In genomic region chr1:42965339-42965738, GRCh38 we compare ENCODE assay signal across 19 cellular contexts. TPM values are rescaled to one million over a fixed set of nuclear protein-coding genes. Genes with fewer than 3 reads are reported as not detected.
DNase-seq lines count a peak whose midpoint lies in the region; ATAC-seq and TF ChIP-seq lines count a peak whose summit lies in the region.
"Had no signal": no experiment of that assay in that cellular context is flagged by ENCODE, and none has a peak within 500 bp of the region (broad histone marks: within the 10 kb centered on the region; RNA-seq: fewer than 3 reads in every experiment).

No MANE protein-coding gene starts in this region.

- H3K9me2 ChIP-seq in Karpas-422 (replicated peaks; ENCODE audit: insufficient read depth, low read length), result no peaks in the 10 kb centered on the region

- no peak overlapping the region for H2BK12ac ChIP-seq in mesenchymal stem cell (ENCODE audit: low read length in 2 of 2)

- H2BK120ac ChIP-seq in mesenchymal stem cell (ENCODE audit: low read depth, low read length), result no peak overlapping the region

- ATAC-seq in body of pancreas, result peak; percentile 45
- no peak for ATAC-seq in psoas muscle

- no peak overlapping the region for H3K23ac ChIP-seq in mesenchymal stem cell (ENCODE audit: low read length in 2 of 2)

- H3K9me3 ChIP-seq in Karpas-422 (ENCODE audit: low read length) (no peaks in the 10 kb centered on the region), body of pancreas (no peaks in the 10 kb centered on the region), mesenchymal stem cell (ENCODE audit: control insufficient read depth, low read length) (no peaks in the 10 kb centered on the region), vagina (no peaks in the 10 kb centered on the region), psoas muscle (no peaks in the 10 kb centered on the region)

- H2BK5ac ChIP-seq in mesenchymal stem cell (ENCODE audit: low read depth, low read length, poor library complexity, severe bottlenecking), result no peak overlapping the region

- H3K27ac ChIP-seq in Karpas-422 (ENCODE audit: low read length), result no peak overlapping the region
- H3K27ac ChIP-seq in body of pancreas, result no peak overlapping the region
- H3K27ac ChIP-seq in mesenchymal stem cell (ENCODE audit: low read length, poor library complexity, severe bottlenecking), result no peak overlapping the region
- H3K27ac ChIP-seq in vagina, result peak overlapping the region; percentile 70
- H3K27ac ChIP-seq in psoas muscle, result no peak overlapping the region

- H3K79me2 ChIP-seq in Karpas-422 (ENCODE audit: low read length), result no peaks in the 10 kb centered on the region

- H3K36me3 ChIP-seq in Karpas-422 (ENCODE audit: insufficient read depth, low read length) (no peaks in the 10 kb centered on the region), body of pancreas (replicated peaks in 1 of 2; ENCODE audit: insufficient read depth in 1 of 2, low read depth in 2 of 2) (no peaks in the 10 kb centered on the region), mesenchymal stem cell (ENCODE audit: control insufficient read depth in 1 of 2, insufficient read depth in 2 of 2, low read depth in 1 of 2, low read length in 2 of 2) (no peaks in the 10 kb centered on the region), vagina (no peaks in the 10 kb centered on the region), psoas muscle (ENCODE audit: insufficient read depth in 1 of 2, low read depth in 1 of 2) (no peaks in the 10 kb centered on the region)

- peak overlapping the region; percentile 5 for H2AK5ac ChIP-seq in mesenchymal stem cell (ENCODE audit: low read length, severe bottlenecking)

- no peak overlapping the region for H3K4ac ChIP-seq in mesenchymal stem cell (ENCODE audit: low read depth in 1 of 2, low read length in 2 of 2)

- 13 to 23% methylated on average over 1 of the region's 1 CpG for WGBS in body of pancreas, 2 donors
- 100% methylated on average over 1 of the region's 1 CpG for WGBS in mesenchymal stem cell
- 84 to 94% (median 92%) methylated on average over 1 of the region's 1 CpG for WGBS in psoas muscle, 3 donors

- H4K20me1 ChIP-seq in Karpas-422 (ENCODE audit: insufficient read depth, low read depth, low read length), result no peaks in the 10 kb centered on the region

- H3K18ac ChIP-seq in mesenchymal stem cell (ENCODE audit: low read depth in 1 of 2, low read length in 2 of 2), result no peak overlapping the region

- H3K9ac ChIP-seq in Karpas-422 (ENCODE audit: low read length) (no peak overlapping the region), mesenchymal stem cell (ENCODE audit: low read length) (no peak overlapping the region)

- H3K79me1 ChIP-seq in mesenchymal stem cell (replicated peaks; ENCODE audit: low read length, poor library complexity, severe bottlenecking), result peaks cover 9% of the 10 kb centered on the region

- TF ChIP-seq POLR2A in body of pancreas (IDR thresholded peaks at IDR 0.05) (no peak), vagina (IDR thresholded peaks at IDR 0.05) (no peak)

- DNase-seq in Karpas-422 (peak; percentile 26), body of pancreas (no peak), mesenchymal stem cell (no peak), vagina (ENCODE audit: extremely low spot score in 2 of 2) (no peak), NCI-H187 treated with DMSO at 0.1 percent for 48 hours (lab: John Stamatoyannopoulos, UW) (no peak), psoas muscle (no peak), DMS53 (lab: John Stamatoyannopoulos, UW) (no peak)
- DNase-seq: CD4-positive, CD25-positive, alpha-beta regulatory T cell; COR-L47; DND-41; HCEC 1CT; Kasumi-1; NCI-H1417; NCI-H1694 treated with DMSO at 0.1 percent for 48 hours; NCI-H2107; NCI-H446 treated with DMSO at 0.1 percent for 48 hours; NCI-H526 treated with DMSO at 0.1 percent for 48 hours; OCI-M1; SHP77 had no signal

- H3K4me3 ChIP-seq in Karpas-422 (ENCODE audit: low read length) (no peak overlapping the region), body of pancreas (no peak overlapping the region), mesenchymal stem cell (ENCODE audit: insufficient read depth in 1 of 2, low read depth in 1 of 2, low read length in 2 of 2) (no peak overlapping the region), vagina (no peak overlapping the region), psoas muscle (no peak overlapping the region)

- TF ChIP-seq CTCF in body of pancreas (IDR thresholded peaks at IDR 0.05) (no peak), vagina (IDR thresholded peaks at IDR 0.05) (no peak), psoas muscle (IDR thresholded peaks at IDR 0.05) (no peak)

- H3K14ac ChIP-seq in mesenchymal stem cell (ENCODE audit: low read length in 2 of 2), result no peak overlapping the region

- no peak overlapping the region for H4K91ac ChIP-seq in mesenchymal stem cell (ENCODE audit: low read length)

- H3K27me3 ChIP-seq in Karpas-422 (ENCODE audit: low read length), result no peaks in the 10 kb centered on the region
- no peaks in the 10 kb centered on the region for H3K27me3 ChIP-seq in body of pancreas
- peaks cover 0 to 4% of the 10 kb centered on the region in 2 experiments for H3K27me3 ChIP-seq in mesenchymal stem cell (ENCODE audit: control insufficient read depth in 1 of 2, insufficient read depth in 1 of 2, low read length in 2 of 2)
- no peaks in the 10 kb centered on the region for H3K27me3 ChIP-seq in vagina
- peaks cover 0 to 45% (median 6%) of the 10 kb centered on the region in 3 donors for H3K27me3 ChIP-seq in psoas muscle (ENCODE audit: insufficient read depth in 3 of 3, low read length in 2 of 3)

- intact Hi-C loops in body of pancreas (cut with DNase I), result no loop called here
- intact Hi-C loops in vagina (cut with DNase I), result no loop called here
- intact Hi-C loops in psoas muscle (cut with DNase I), result no loop called here

- H4K8ac ChIP-seq in mesenchymal stem cell (ENCODE audit: low read length), result no peak overlapping the region

- H3K4me2 ChIP-seq in Karpas-422 (ENCODE audit: low read depth, low read length, poor library complexity, severe bottlenecking) (no peak overlapping the region), mesenchymal stem cell (ENCODE audit: low read length, poor library complexity, severe bottlenecking) (no peak overlapping the region)

- H2AFZ ChIP-seq in Karpas-422 (ENCODE audit: low read length) (no peak overlapping the region), mesenchymal stem cell (ENCODE audit: low read depth, low read length) (no peak overlapping the region)

- H2BK15ac ChIP-seq in mesenchymal stem cell (ENCODE audit: low read depth, poor library complexity, severe bottlenecking), result no peak overlapping the region

- H3K4me1 ChIP-seq in Karpas-422 (ENCODE audit: low read length) (peaks cover 26% of the 10 kb centered on the region), body of pancreas (peaks cover 11% of the 10 kb centered on the region), mesenchymal stem cell (ENCODE audit: control insufficient read depth, insufficient read depth, low read depth, low read length) (peaks cover 28% of the 10 kb centered on the region), vagina (peaks cover 35% of the 10 kb centered on the region), psoas muscle (no peaks in the 10 kb centered on the region)

RNA-seq across cellular contexts. Expression of gene SLC2A1, which starts 6.7 kb away (rescaled TPM):
- 72.2 and 83.8 TPM in 2 replicates for total RNA-seq in Karpas-422 (2014; rRNA removed; shearing (Covaris generic); ENCODE audit: low replicate concordance)
- total RNA-seq in body of pancreas, result 10 to 100 TPM in 1 of 2 donors, 1 to 10 TPM in 1; 4.2 to 13.2 TPM
- 64.6 TPM for polyA plus RNA-seq in mesenchymal stem cell (2013, experiment 1 of 2)
- polyA plus RNA-seq in mesenchymal stem cell (2013, experiment 2 of 2), result 64.8 TPM
- total RNA-seq in vagina, result 286 TPM
- total RNA-seq in psoas muscle, result 1 to 10 TPM; 1.1 to 3.8 (median 2.0) TPM
- 1 to 10 TPM; 1.2 to 3.3 (median 2.5) TPM for polyA plus RNA-seq in psoas muscle
